1 cellular context compared by ENCODE assay signal in the genomic region with DNA sequence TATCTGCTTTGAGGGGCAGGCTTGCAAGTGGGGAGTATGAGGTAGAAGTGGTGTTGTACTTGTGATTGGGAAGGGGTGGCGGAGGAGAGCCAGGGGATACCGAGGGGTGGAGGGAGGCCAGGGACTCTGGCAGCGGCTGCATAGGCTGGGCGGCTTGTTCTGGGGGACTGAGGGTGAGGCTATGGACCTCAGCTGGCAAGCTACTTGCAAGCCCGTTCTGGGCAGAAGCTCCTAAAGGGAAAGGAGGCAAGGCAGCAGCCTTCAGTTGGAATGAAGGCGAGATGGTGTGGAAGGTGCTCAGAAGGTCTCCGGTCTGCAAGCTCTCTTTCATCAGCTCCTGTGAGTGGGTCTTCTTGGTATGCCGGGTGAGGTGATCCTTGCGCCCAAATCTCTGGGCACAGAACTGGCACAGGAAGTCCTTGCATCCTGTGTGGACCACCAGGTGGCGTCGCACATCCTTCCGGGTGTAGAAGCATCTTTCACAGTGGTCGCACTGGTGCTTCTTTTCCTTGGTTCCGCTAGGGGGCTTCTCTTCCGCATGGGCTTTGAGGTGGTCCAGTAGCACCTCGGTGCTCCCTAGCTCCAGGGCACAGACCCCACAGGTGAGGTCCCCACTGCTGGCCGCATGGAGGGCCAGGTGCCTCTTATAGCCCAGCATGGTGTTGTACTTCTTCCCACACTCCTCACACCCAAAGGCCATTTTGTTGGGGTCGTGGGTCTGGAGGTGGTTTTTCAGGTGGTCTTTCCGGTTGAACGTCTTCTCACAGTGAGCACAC.
A peak's percentile ranks its signal among the peaks of the same experiment; 100 is the strongest.
TF ChIP-seq lines count a peak whose summit lies in the region.

No MANE protein-coding gene starts in this region.

TF ChIP-seq in WTC11, 78 proteins besides CTCF, POLR2A, EP300 and RAD21 (continued from another document):
- 0 out of 2 replicates have a peak, but pooled peaks have one; percentile 28 for TF ChIP-seq FOXP1 (CRISPR knock-in tag; IDR thresholded peaks at IDR 0.05; ENCODE audit: borderline replicate concordance)
- no peak for TF ChIP-seq E2F5 (CRISPR knock-in tag; IDR thresholded peaks at IDR 0.05)
- TF ChIP-seq, protein P1, sequence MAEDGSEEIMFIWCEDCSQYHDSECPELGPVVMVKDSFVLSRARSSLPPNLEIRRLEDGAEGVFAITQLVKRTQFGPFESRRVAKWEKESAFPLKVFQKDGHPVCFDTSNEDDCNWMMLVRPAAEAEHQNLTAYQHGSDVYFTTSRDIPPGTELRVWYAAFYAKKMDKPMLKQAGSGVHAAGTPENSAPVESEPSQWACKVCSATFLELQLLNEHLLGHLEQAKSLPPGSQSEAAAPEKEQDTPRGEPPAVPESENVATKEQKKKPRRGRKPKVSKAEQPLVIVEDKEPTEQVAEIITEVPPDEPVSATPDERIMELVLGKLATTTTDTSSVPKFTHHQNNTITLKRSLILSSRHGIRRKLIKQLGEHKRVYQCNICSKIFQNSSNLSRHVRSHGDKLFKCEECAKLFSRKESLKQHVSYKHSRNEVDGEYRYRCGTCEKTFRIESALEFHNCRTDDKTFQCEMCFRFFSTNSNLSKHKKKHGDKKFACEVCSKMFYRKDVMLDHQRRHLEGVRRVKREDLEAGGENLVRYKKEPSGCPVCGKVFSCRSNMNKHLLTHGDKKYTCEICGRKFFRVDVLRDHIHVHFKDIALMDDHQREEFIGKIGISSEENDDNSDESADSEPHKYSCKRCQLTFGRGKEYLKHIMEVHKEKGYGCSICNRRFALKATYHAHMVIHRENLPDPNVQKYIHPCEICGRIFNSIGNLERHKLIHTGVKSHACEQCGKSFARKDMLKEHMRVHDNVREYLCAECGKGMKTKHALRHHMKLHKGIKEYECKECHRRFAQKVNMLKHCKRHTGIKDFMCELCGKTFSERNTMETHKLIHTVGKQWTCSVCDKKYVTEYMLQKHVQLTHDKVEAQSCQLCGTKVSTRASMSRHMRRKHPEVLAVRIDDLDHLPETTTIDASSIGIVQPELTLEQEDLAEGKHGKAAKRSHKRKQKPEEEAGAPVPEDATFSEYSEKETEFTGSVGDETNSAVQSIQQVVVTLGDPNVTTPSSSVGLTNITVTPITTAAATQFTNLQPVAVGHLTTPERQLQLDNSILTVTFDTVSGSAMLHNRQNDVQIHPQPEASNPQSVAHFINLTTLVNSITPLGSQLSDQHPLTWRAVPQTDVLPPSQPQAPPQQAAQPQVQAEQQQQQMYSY (CRISPR knock-in tag; IDR thresholded peaks at IDR 0.05) = no peak
